Comparison of ENCODE assay signal across 12 cellular contexts in the genomic region with DNA sequence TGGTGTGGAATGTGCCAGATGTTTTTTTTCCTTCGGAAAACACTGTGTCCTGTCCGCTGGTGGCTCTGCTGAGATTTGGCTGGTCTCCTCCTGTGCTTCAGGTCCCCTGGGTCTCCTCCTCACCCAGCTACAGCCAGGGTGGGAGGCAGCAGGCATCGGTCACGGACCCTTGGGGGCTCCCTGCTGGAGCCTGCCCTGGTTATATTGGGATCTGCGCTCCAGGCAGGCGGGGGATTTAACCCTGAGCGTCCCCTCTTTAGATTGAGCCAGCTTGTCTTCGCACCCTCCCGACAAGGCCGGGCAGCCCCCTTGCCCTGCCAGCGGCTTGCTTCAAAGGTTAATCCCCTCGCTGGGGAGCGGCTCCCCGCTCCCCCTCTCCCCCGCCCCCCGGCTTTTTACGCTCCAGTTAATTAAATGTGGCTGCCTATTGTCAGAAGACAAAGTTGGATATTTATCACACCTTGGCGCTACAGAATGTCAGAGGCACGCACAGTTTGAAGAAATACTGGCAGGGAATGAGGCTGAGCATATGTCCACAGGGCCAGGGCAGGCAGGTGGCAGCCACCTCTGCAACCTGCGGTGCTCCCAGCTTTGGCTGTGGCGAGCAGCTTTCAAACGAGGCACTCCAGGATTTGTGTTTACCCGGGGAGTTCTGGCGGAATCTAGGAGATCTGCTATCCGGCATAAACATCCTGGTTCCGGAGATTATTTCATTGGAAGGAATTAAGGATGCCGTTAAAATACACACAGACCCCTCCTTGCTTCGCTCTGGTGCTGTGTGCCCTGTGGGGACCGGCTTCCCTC. TPM values are rescaled to one million over a fixed set of nuclear protein-coding genes. Genes with fewer than 3 reads are reported as not detected.
DNase-seq lines count a peak whose midpoint lies in the region; ATAC-seq and TF ChIP-seq lines count a peak whose summit lies in the region.
"Had no signal": no experiment of that assay in that cellular context is flagged by ENCODE, and none has a peak within 500 bp of the region (broad histone marks: within the 10 kb centered on the region; RNA-seq: fewer than 3 reads in every experiment).

No MANE protein-coding gene starts in this region.

- no peaks in the 10 kb centered on the region for H3K36me3 Mint-ChIP-seq in activated T-helper 17 cell treated with anti-CD3 and anti-CD28 coated beads, Interleukin-2, amount 50 U/mL, for 72 hours (ENCODE audit: low read depth)

- H3K9ac ChIP-seq in NT2/D1 (ENCODE audit: insufficient read length, low read depth): peak overlapping the region; percentile 9

- H3K36me3 ChIP-seq in NT2/D1 (ENCODE audit: insufficient read depth, insufficient read length, low read length) (peaks cover 6% of the 10 kb centered on the region), stomach (no peaks in the 10 kb centered on the region)

- peaks cover 32% of the 10 kb centered on the region for H3K27me3 ChIP-seq in NT2/D1 (ENCODE audit: insufficient read depth, insufficient read length)
- H3K27me3 ChIP-seq in right cardiac atrium (ENCODE audit: control insufficient read depth, insufficient read depth): no peaks in the 10 kb centered on the region
- H3K27me3 ChIP-seq in stomach: no peaks in the 10 kb centered on the region

- peak overlapping the region; percentile 79 for H3K27ac ChIP-seq in right cardiac atrium (ENCODE audit: low read length)
- H3K27ac ChIP-seq in stomach: peak overlapping the region; percentile 25 to 77 (median 71)
- H3K27ac ChIP-seq: 22Rv1 had no signal

- intact Hi-C loops in right cardiac atrium (cut with DNase I) (no loop called here), stomach (cut with DNase I; ENCODE audit: low total_unique reads) (no loop called here)

- no peak for TF ChIP-seq EP300 in stomach (IDR thresholded peaks at IDR 0.05)

- WGBS in right cardiac atrium: 40% methylated on average over 29 of the region's 29 CpGs
- 27 to 39% (median 32%) methylated on average over 28 to 29 of the region's 29 CpGs for WGBS in stomach, 5 donors

- no peak overlapping the region for H3K4me3 ChIP-seq in NT2/D1 (ENCODE audit: insufficient read length, low read depth)
- no peak overlapping the region for H3K4me3 ChIP-seq in right cardiac atrium (ENCODE audit: low read length)
- H3K4me3 ChIP-seq in stomach: peak overlapping the region in 1 of 4 donors; percentile 19

- TF ChIP-seq CTCF in stomach (IDR thresholded peaks at IDR 0.05): no peak

- TF ChIP-seq POLR2A in stomach (IDR thresholded peaks at IDR 0.05): no peak

- peaks cover 68% of the 10 kb centered on the region for H3K4me1 ChIP-seq in NT2/D1 (ENCODE audit: insufficient read depth, insufficient read length)
- peaks cover 17% of the 10 kb centered on the region for H3K4me1 ChIP-seq in right cardiac atrium (ENCODE audit: control insufficient read depth, insufficient read depth, low read length)
- peaks cover 44 to 99% (median 87%) of the 10 kb centered on the region in 4 donors for H3K4me1 ChIP-seq in stomach

- H3K27ac Mint-ChIP-seq in activated T-helper 17 cell treated with anti-CD3 and anti-CD28 coated beads, Interleukin-2, amount 50 U/mL, for 72 hours: no peak overlapping the region
- H3K27ac Mint-ChIP-seq: stimulated activated memory B cell treated with anti-CD40 and anti-IgM and Interleukin-4, amounts not matched to agents 10 μg/mL and 1 μg/mL and 100 μg/mL, for 72 hours had no signal

- no peaks in the 10 kb centered on the region for H3K9me3 ChIP-seq in NT2/D1 (ENCODE audit: insufficient read depth, low read length)
- no peaks in the 10 kb centered on the region for H3K9me3 ChIP-seq in right cardiac atrium (ENCODE audit: control insufficient read depth, low read length)
- H3K9me3 ChIP-seq in stomach: no peaks in the 10 kb centered on the region

- H3K9me3 Mint-ChIP-seq in activated T-helper 17 cell treated with anti-CD3 and anti-CD28 coated beads, Interleukin-2, amount 50 U/mL, for 72 hours: no peaks in the 10 kb centered on the region
- H3K9me3 Mint-ChIP-seq: stimulated activated memory B cell treated with anti-CD40 and anti-IgM and Interleukin-4, amounts not matched to agents 10 μg/mL and 1 μg/mL and 100 μg/mL, for 72 hours had no signal

- H3K4me3 Mint-ChIP-seq in activated T-helper 17 cell treated with anti-CD3 and anti-CD28 coated beads, Interleukin-2, amount 50 U/mL, for 72 hours: no peak overlapping the region
- H3K4me3 Mint-ChIP-seq: stimulated activated memory B cell treated with anti-CD40 and anti-IgM and Interleukin-4, amounts not matched to agents 10 μg/mL and 1 μg/mL and 100 μg/mL, for 72 hours had no signal

- no peaks in the 10 kb centered on the region for H3K27me3 Mint-ChIP-seq in activated T-helper 17 cell treated with anti-CD3 and anti-CD28 coated beads, Interleukin-2, amount 50 U/mL, for 72 hours
- H3K27me3 Mint-ChIP-seq: stimulated activated memory B cell treated with anti-CD40 and anti-IgM and Interleukin-4, amounts not matched to agents 10 μg/mL and 1 μg/mL and 100 μg/mL, for 72 hours had no signal

- DNase-seq in DMS 273 (lab: John Stamatoyannopoulos, UW; ENCODE audit: unreplicated experiment): peak; percentile 77
- DNase-seq in DMS 273 treated with DMSO at 0.1 percent for 48 hours (lab: John Stamatoyannopoulos, UW): no peak
- DNase-seq in NT2/D1 (ENCODE audit: low read depth, low spot score): no peak
- DNase-seq in right cardiac atrium: no peak
- peak; percentile 53 for DNase-seq in stomach
- DNase-seq: effector CD8-positive, alpha-beta T cell; MM.1S had no signal

- H3K4me1 Mint-ChIP-seq in activated T-helper 17 cell treated with anti-CD3 and anti-CD28 coated beads, Interleukin-2, amount 50 U/mL, for 72 hours: peaks cover 25% of the 10 kb centered on the region

- ATAC-seq in right cardiac atrium: peak in 1 of 2 donors; percentile 5
- no peak for ATAC-seq in HG02610 (IDR thresholded peaks at IDR 0.05; ENCODE audit: unreplicated experiment)
- ATAC-seq in activated T-helper 17 cell treated with anti-CD3 and anti-CD28 coated beads, Interleukin-2, amount 50 U/mL, for 72 hours (replicated peaks): no peak
- ATAC-seq in GM21717 (IDR thresholded peaks at IDR 0.05; ENCODE audit: unreplicated experiment): no peak
- ATAC-seq: stimulated activated memory B cell treated with anti-CD40 and anti-IgM and Interleukin-4, amounts not matched to agents 10 μg/mL and 1 μg/mL and 100 μg/mL, for 72 hours had no signal

RNA-seq across cellular contexts. Expression of gene GSE1, which starts 38.2 kb away (rescaled TPM):
- 10 to 100 TPM; 70.8 to 99.8 (median 92.5) TPM for total RNA-seq in right cardiac atrium
- 40.3 TPM for polyA plus RNA-seq in right cardiac atrium
- total RNA-seq in stomach: 100 to 1,000 TPM in 4 of 5 donors, 10 to 100 TPM in 1; 58.2 to 294 (median 141) TPM
- polyA plus RNA-seq in stomach: 10 to 100 TPM; 11.8 to 21.1 (median 12.9) TPM
- total RNA-seq in activated T-helper 17 cell treated with anti-CD3 and anti-CD28 coated beads, Interleukin-2, amount 50 U/mL, for 72 hours: 10 to 100 TPM; 12.1 to 17.4 TPM

Comparison
In these comparisons a context has a peak if more than half of its experiments do, and no peak if none do; other contexts are left out.
1. DNase-seq: peak in DMS 273 (single experiment) and stomach (single experiment); none in DMS 273 treated with DMSO at 0.1 percent for 48 hours (single experiment), NT2/D1 (single experiment) and right cardiac atrium (0 of 3).